11 cellular contexts compared by ENCODE assay signal in the genomic region with DNA sequence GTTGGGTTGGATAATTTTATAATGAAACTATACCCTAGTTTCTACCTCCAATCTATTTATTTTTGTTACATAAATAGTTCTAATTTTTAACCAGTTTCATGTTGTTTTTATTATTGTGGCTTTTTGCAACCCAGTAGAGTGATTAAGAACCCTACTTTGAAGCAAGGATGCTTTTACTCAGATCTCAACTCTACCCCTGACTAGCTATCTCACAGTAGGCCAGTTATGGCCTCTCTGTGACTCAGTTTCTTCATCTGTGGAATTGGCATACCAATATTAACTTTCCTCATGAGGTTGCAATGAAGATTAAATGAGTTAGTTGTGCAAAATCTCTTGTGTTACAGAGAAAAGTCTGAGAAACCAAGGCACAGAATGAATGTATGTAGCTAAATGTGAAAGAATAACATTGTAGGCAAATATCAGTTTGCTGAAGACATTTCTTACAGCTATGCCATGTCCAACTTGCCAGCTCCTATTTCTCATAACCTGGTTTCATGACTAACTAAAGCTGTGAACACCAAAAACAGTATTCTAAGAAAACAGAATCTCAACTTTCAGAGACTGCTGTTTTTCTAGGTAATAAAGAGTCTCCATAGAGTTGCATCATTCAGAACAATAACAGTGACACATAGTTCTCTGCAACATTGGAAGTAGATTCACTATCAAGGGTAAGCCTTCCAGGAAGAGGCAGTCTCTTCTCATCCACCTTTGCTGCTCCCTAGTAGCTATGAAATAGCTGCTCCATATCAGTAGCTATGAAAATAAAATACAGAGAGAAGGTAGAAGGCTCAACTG. TPM values are rescaled to one million over a fixed set of nuclear protein-coding genes. Genes with fewer than 3 reads are reported as not detected.
DNase-seq lines count a peak whose midpoint lies in the region; TF ChIP-seq lines count a peak whose summit lies in the region.
"Had no signal": no experiment of that assay in that cellular context is flagged by ENCODE, and none has a peak within 500 bp of the region (broad histone marks: within the 10 kb centered on the region; RNA-seq: fewer than 3 reads in every experiment).

No MANE protein-coding gene starts in this region.

- H3K79me2 ChIP-seq in smooth muscle cell (ENCODE audit: low read depth): no peaks in the 10 kb centered on the region

- H4K20me1 ChIP-seq in smooth muscle cell (ENCODE audit: low read depth): no peaks in the 10 kb centered on the region

- no peaks in the 10 kb centered on the region for H3K9me3 ChIP-seq in smooth muscle cell (replicated peaks; ENCODE audit: low read depth)
- H3K9me3 ChIP-seq: pancreas had no signal

- H3K36me3 ChIP-seq in smooth muscle cell (ENCODE audit: low read depth): no peaks in the 10 kb centered on the region
- H3K36me3 ChIP-seq: pancreas had no signal

- H3K4me2 ChIP-seq in smooth muscle cell: no peak overlapping the region

- no peaks in the 10 kb centered on the region for H3K27me3 Mint-ChIP-seq in activated naive CD4-positive, alpha-beta T cell treated with anti-CD3 and anti-CD28 coated beads, Interleukin-2, amount 10 ng/mL, durations not matched to agents 7 days and 5 days
- no peaks in the 10 kb centered on the region for H3K27me3 Mint-ChIP-seq in T-helper 1 cell treated with Interleukin-12 subunit alpha and Interleukin-12 subunit beta and Interleukin-4 antibody, amounts not matched to agents 30 μg/mL and 1 μg/mL, for 36 hours (ENCODE audit: low read depth)
- no peaks in the 10 kb centered on the region for H3K27me3 Mint-ChIP-seq in stimulated activated naive CD8-positive, alpha-beta T cell treated with anti-CD3 and anti-CD28 coated beads, Interleukin-15, Interleukin-2, amounts not matched to agents 100 ng/mL and 50 ng/mL, for 24 hours

- H2AFZ ChIP-seq in smooth muscle cell (ENCODE audit: low read depth): no peak overlapping the region

- H3K27ac Mint-ChIP-seq in activated naive CD4-positive, alpha-beta T cell treated with anti-CD3 and anti-CD28 coated beads, Interleukin-2, amount 10 ng/mL, durations not matched to agents 7 days and 5 days: peak overlapping the region; percentile 93
- H3K27ac Mint-ChIP-seq in T-helper 1 cell treated with Interleukin-12 subunit alpha and Interleukin-12 subunit beta and Interleukin-4 antibody, amounts not matched to agents 30 μg/mL and 1 μg/mL, for 36 hours: peak overlapping the region; percentile 92
- peak overlapping the region; percentile 90 for H3K27ac Mint-ChIP-seq in stimulated activated naive CD8-positive, alpha-beta T cell treated with anti-CD3 and anti-CD28 coated beads, Interleukin-15, Interleukin-2, amounts not matched to agents 100 ng/mL and 50 ng/mL, for 24 hours

- peaks cover 33% of the 10 kb centered on the region for H3K36me3 Mint-ChIP-seq in activated naive CD4-positive, alpha-beta T cell treated with anti-CD3 and anti-CD28 coated beads, Interleukin-2, amount 10 ng/mL, durations not matched to agents 7 days and 5 days
- H3K36me3 Mint-ChIP-seq in T-helper 1 cell treated with Interleukin-12 subunit alpha and Interleukin-12 subunit beta and Interleukin-4 antibody, amounts not matched to agents 30 μg/mL and 1 μg/mL, for 36 hours (ENCODE audit: low read depth): peaks cover 22% of the 10 kb centered on the region
- H3K36me3 Mint-ChIP-seq in stimulated activated naive CD8-positive, alpha-beta T cell treated with anti-CD3 and anti-CD28 coated beads, Interleukin-15, Interleukin-2, amounts not matched to agents 100 ng/mL and 50 ng/mL, for 24 hours (ENCODE audit: low read depth): peaks cover 5% of the 10 kb centered on the region

- H3F3A ChIP-seq in smooth muscle cell (ENCODE audit: low read depth): no peaks in the 10 kb centered on the region

- no peaks in the 10 kb centered on the region for H3K4me1 ChIP-seq in smooth muscle cell (ENCODE audit: low read depth)

- H3K27ac ChIP-seq in smooth muscle cell (ENCODE audit: low read depth): no peak overlapping the region
- H3K27ac ChIP-seq: pancreas had no signal

- H3K4me1 Mint-ChIP-seq in activated naive CD4-positive, alpha-beta T cell treated with anti-CD3 and anti-CD28 coated beads, Interleukin-2, amount 10 ng/mL, durations not matched to agents 7 days and 5 days: peaks cover 95% of the 10 kb centered on the region
- H3K4me1 Mint-ChIP-seq in T-helper 1 cell treated with Interleukin-12 subunit alpha and Interleukin-12 subunit beta and Interleukin-4 antibody, amounts not matched to agents 30 μg/mL and 1 μg/mL, for 36 hours (ENCODE audit: low read depth): peaks cover 84% of the 10 kb centered on the region
- H3K4me1 Mint-ChIP-seq in stimulated activated naive CD8-positive, alpha-beta T cell treated with anti-CD3 and anti-CD28 coated beads, Interleukin-15, Interleukin-2, amounts not matched to agents 100 ng/mL and 50 ng/mL, for 24 hours (ENCODE audit: low read depth): peaks cover 98% of the 10 kb centered on the region

- no peaks in the 10 kb centered on the region for H3K27me3 ChIP-seq in smooth muscle cell (ENCODE audit: low read depth)
- H3K27me3 ChIP-seq: pancreas had no signal

- no peak for TF ChIP-seq CTCF in smooth muscle cell (IDR thresholded peaks at IDR 0.05; ENCODE audit: borderline replicate concordance, insufficient read depth, poor library complexity, severe bottlenecking)

- no peak for DNase-seq in activated naive CD4-positive, alpha-beta T cell treated with anti-CD3 and anti-CD28 coated beads, Interleukin-2, amount 10 ng/mL, durations not matched to agents 7 days and 5 days
- no peak for DNase-seq in activated naive CD4-positive, alpha-beta T cell (lab: John Stamatoyannopoulos, UW)
- DNase-seq in dedifferentiated amniotic fluid mesenchymal stem cell (ENCODE audit: extremely low spot score) (peak; percentile 20), D341Med (ENCODE audit: low spot score) (no peak), smooth muscle cell (lab: John Stamatoyannopoulos, UW; ENCODE audit: unreplicated experiment) (no peak)
- no peak for DNase-seq in stimulated activated CD4-positive, alpha-beta T cell treated with anti-CD3 and anti-CD28 coated beads, Interleukin-4, amount 100 ng/mL, for 24 hours
- DNase-seq: KG1, mesenchymal stem cell, pancreas had no signal

- CTCF ChIA-PET in activated naive CD4-positive, alpha-beta T cell treated with anti-CD3 and anti-CD28 coated beads, Interleukin-2, amount 10 ng/mL, durations not matched to agents 7 days and 5 days (lab: Charles Lee): interaction anchor here (0.7 to 2.9 kb wide), 8 partner anchors 10 to 150 kb away, joined by 3 to 14 read pairs (median 4); partner anchors contain the start of gene CYTIP

- H3K4me3 ChIP-seq in smooth muscle cell: no peak overlapping the region
- H3K4me3 ChIP-seq: pancreas had no signal

- H3K4me3 Mint-ChIP-seq in activated naive CD4-positive, alpha-beta T cell treated with anti-CD3 and anti-CD28 coated beads, Interleukin-2, amount 10 ng/mL, durations not matched to agents 7 days and 5 days: peak overlapping the region; percentile 49
- H3K4me3 Mint-ChIP-seq in T-helper 1 cell treated with Interleukin-12 subunit alpha and Interleukin-12 subunit beta and Interleukin-4 antibody, amounts not matched to agents 30 μg/mL and 1 μg/mL, for 36 hours: peak overlapping the region; percentile 72
- peak overlapping the region; percentile 38 for H3K4me3 Mint-ChIP-seq in stimulated activated naive CD8-positive, alpha-beta T cell treated with anti-CD3 and anti-CD28 coated beads, Interleukin-15, Interleukin-2, amounts not matched to agents 100 ng/mL and 50 ng/mL, for 24 hours

- no peak overlapping the region for H3K9ac ChIP-seq in smooth muscle cell (ENCODE audit: low read depth)

- H3K9me3 Mint-ChIP-seq in activated naive CD4-positive, alpha-beta T cell treated with anti-CD3 and anti-CD28 coated beads, Interleukin-2, amount 10 ng/mL, durations not matched to agents 7 days and 5 days: peaks cover 8% of the 10 kb centered on the region
- peaks cover 3% of the 10 kb centered on the region for H3K9me3 Mint-ChIP-seq in T-helper 1 cell treated with Interleukin-12 subunit alpha and Interleukin-12 subunit beta and Interleukin-4 antibody, amounts not matched to agents 30 μg/mL and 1 μg/mL, for 36 hours
- no peaks in the 10 kb centered on the region for H3K9me3 Mint-ChIP-seq in stimulated activated naive CD8-positive, alpha-beta T cell treated with anti-CD3 and anti-CD28 coated beads, Interleukin-15, Interleukin-2, amounts not matched to agents 100 ng/mL and 50 ng/mL, for 24 hours

RNA-seq across cellular contexts. Expression of gene CYTIP, which starts 33.2 kb away (rescaled TPM):
- not detected in 2 replicates for total RNA-seq in smooth muscle cell
- polyA plus RNA-seq in smooth muscle cell: not detected in 2 replicates
